Comparison of ENCODE assay signal across 8 cellular contexts in the genomic region with DNA sequence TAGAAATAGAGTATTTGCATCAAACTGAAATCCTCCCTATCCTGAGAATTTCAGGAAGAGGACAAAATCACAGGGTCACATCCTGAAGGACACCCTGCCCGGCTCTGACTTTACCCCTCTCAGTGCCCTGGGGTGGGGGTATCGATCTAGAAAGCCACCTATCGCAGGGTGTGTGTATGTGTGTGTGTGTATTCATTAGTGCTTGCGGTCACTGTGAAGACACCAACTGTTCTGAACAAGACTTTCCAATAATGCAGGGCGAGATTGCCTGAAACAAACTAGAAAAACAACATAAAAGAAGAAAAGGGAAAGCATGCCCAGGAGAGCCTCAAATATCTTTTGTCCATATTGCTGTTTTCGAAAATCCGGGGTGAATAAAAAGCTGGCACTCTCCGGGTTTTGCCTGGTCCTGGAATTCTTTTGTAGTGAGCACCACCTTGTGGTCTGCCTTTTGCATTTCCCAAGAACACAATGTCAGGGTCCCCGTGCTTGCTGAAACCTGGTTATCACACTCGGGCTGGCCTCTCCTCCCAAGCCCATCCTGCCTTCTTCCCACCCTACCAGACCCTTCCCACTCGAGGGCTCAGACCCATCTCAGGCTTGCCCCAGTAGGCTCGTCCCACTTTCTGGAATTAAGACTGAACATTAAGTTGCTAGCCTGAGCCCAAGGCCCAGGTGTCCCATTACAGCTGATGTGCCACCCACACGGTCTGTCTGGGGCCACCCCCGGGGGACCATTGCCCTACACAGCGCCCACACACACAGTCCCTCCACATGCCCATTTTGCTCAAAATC. TPM values are rescaled to one million over a fixed set of nuclear protein-coding genes. Genes with fewer than 3 reads are reported as not detected.
A peak's percentile ranks its signal among the peaks of the same experiment; 100 is the strongest.
DNase-seq lines count a peak whose midpoint lies in the region; ATAC-seq lines count a peak whose summit lies in the region.

No MANE protein-coding gene starts in this region.

- no peak overlapping the region for H3K23ac ChIP-seq in neuronal stem cell (ENCODE audit: low read depth, low read length, poor library complexity)

- H3K36me3 Mint-ChIP-seq in T-helper 17 cell (ENCODE audit: low read depth), result no peaks in the 10 kb centered on the region

- no peak overlapping the region for H3K14ac ChIP-seq in neuronal stem cell (ENCODE audit: low read length)

- H2BK15ac ChIP-seq in neuronal stem cell (ENCODE audit: low read length), result no peak overlapping the region

- peak; percentile 8 for DNase-seq in activated gamma-delta T cell treated with Interleukin-2 at 50 U/mL for 16 hours
- no peak for DNase-seq in activated gamma-delta T cell (lab: John Stamatoyannopoulos, UW)
- DNase-seq in NCI-H1092 treated with DMSO at 0.1 percent for 48 hours (lab: John Stamatoyannopoulos, UW), result peak; percentile 65
- DNase-seq in T-helper 17 cell, result no peak
- peak; percentile 70 for DNase-seq in fibroblast of the conjunctiva (ENCODE audit: low read depth)
- DNase-seq in neuronal stem cell (ENCODE audit: low spot score), result peak; percentile 62

- H3K27me3 ChIP-seq in neuronal stem cell (ENCODE audit: control insufficient read depth in 3 of 3, insufficient read depth in 3 of 3, low read depth in 1 of 3, low read length in 3 of 3), result no peaks in the 10 kb centered on the region

- H3K27me3 Mint-ChIP-seq in T-helper 17 cell, result peaks cover 16% of the 10 kb centered on the region

- H3K9ac ChIP-seq in neuronal stem cell (ENCODE audit: low read depth, low read length, poor library complexity), result no peak overlapping the region

- H4K91ac ChIP-seq in neuronal stem cell (ENCODE audit: low read depth, low read length, poor library complexity), result no peak overlapping the region

- peak overlapping the region; percentile 57 for H3K18ac ChIP-seq in neuronal stem cell (ENCODE audit: low read length)

- no peak overlapping the region for H2BK5ac ChIP-seq in neuronal stem cell (ENCODE audit: low read length)

- peaks cover 5 to 7% of the 10 kb centered on the region in 2 donors for H3K4me1 ChIP-seq in neuronal stem cell (ENCODE audit: control insufficient read depth in 2 of 2, insufficient read depth in 1 of 2, low read depth in 1 of 2, low read length in 2 of 2)

- H3K4me1 Mint-ChIP-seq in T-helper 17 cell, result peaks cover 4% of the 10 kb centered on the region

- peak overlapping the region; percentile 13 for H2AK5ac ChIP-seq in neuronal stem cell (ENCODE audit: low read depth, low read length)

- H3K79me1 ChIP-seq in neuronal stem cell (ENCODE audit: low read depth, low read length), result no peaks in the 10 kb centered on the region

- no peaks in the 10 kb centered on the region for H3K9me3 ChIP-seq in T-helper 17 cell (ENCODE audit: control insufficient read depth, low read length, poor library complexity, severe bottlenecking)
- no peaks in the 10 kb centered on the region for H3K9me3 ChIP-seq in neuronal stem cell (replicated peaks in 1 of 2; ENCODE audit: control insufficient read depth in 2 of 2, insufficient read depth in 1 of 2, low read depth in 1 of 2, low read length in 2 of 2)

- H2BK12ac ChIP-seq in neuronal stem cell (ENCODE audit: low read length), result no peak overlapping the region

- H3K36me3 ChIP-seq in neuronal stem cell (replicated peaks in 1 of 2; ENCODE audit: control insufficient read depth in 2 of 2, insufficient read depth in 2 of 2, low read length in 2 of 2), result no peaks in the 10 kb centered on the region

- H3K4me3 ChIP-seq in neuronal stem cell (ENCODE audit: low read length in 2 of 2), result no peak overlapping the region

- no peak overlapping the region for H2BK120ac ChIP-seq in neuronal stem cell (ENCODE audit: low read depth, low read length)

- no peak overlapping the region for H3K4me3 Mint-ChIP-seq in T-helper 17 cell

- ATAC-seq in T-helper 17 cell, result peak; percentile 39
- ATAC-seq in HG02885 (IDR thresholded peaks at IDR 0.05; ENCODE audit: poor library complexity, unreplicated experiment), result no peak
- no peak for ATAC-seq in HG03469 (IDR thresholded peaks at IDR 0.05; ENCODE audit: unreplicated experiment)

- H3K27ac Mint-ChIP-seq in T-helper 17 cell, result no peak overlapping the region

- H3K4me2 ChIP-seq in neuronal stem cell (ENCODE audit: insufficient read depth, low read length, poor library complexity, severe bottlenecking), result no peak overlapping the region

- H2AFZ ChIP-seq in neuronal stem cell (ENCODE audit: low read length), result peak overlapping the region; percentile 62

- WGBS in neuronal stem cell (ENCODE audit: extremely low coverage in 2 of 2, insufficient read length in 2 of 2, insufficient replicate concordance in 1 of 2), 2 donors, result no CpG with 5 or more reads among the region's 15 CpGs

- H4K8ac ChIP-seq in neuronal stem cell (ENCODE audit: low read depth, low read length), result no peak overlapping the region

- H3K27ac ChIP-seq in neuronal stem cell (replicated peaks; ENCODE audit: low read length), result no peak overlapping the region

- H3K4ac ChIP-seq in neuronal stem cell (ENCODE audit: low read length), result no peak overlapping the region

RNA-seq across cellular contexts. Expression of gene COPS8, which starts 25.0 kb away (rescaled TPM):
- 10 to 100 TPM; 46.0 to 49.4 TPM for total RNA-seq in T-helper 17 cell
- 48.8 TPM for polyA plus RNA-seq in neuronal stem cell (2013, experiment 1 of 2)
- polyA plus RNA-seq in neuronal stem cell (2013, experiment 2 of 2), result 50.0 TPM

Comparison
In these comparisons a context has a peak if more than half of its experiments do, and no peak if none do; other contexts are left out.
1. DNase-seq: peak in activated gamma-delta T cell treated with Interleukin-2 at 50 U/mL for 16 hours (single experiment), NCI-H1092 treated with DMSO at 0.1 percent for 48 hours (single experiment), fibroblast of the conjunctiva (single experiment) and neuronal stem cell (single experiment); none in activated gamma-delta T cell (single experiment) and T-helper 17 cell (0 of 3).